18 cellular contexts compared by ENCODE assay signal in genomic region chr1:245749053-245749452, GRCh38.
DNase-seq lines count a peak whose midpoint lies in the region; ATAC-seq and TF ChIP-seq lines count a peak whose summit lies in the region.
"Had no signal": no experiment of that assay in that cellular context is flagged by ENCODE, and none has a peak within 500 bp of the region (broad histone marks: within the 10 kb centered on the region; RNA-seq: fewer than 3 reads in every experiment).

No MANE protein-coding gene starts in this region.

- H3K4me3 Mint-ChIP-seq in neural progenitor cell, result no peak overlapping the region
- no peak overlapping the region for H3K4me3 Mint-ChIP-seq in stimulated activated naive B cell treated with anti-CD40 and anti-IgM and Interleukin-4, amounts not matched to agents 10 μg/mL and 1 μg/mL and 100 μg/mL, for 72 hours
- H3K4me3 Mint-ChIP-seq: B cell; CD4-positive, alpha-beta T cell; CD8-positive, alpha-beta T cell had no signal

- H3K4me3 ChIP-seq in neural progenitor cell (no peak overlapping the region), left lung (no peak overlapping the region)
- H3K4me3 ChIP-seq: A549; BLaER1 treated with 17β-estradiol and CSF1 and Interleukin-3, amounts not matched to agents 10 nM and 100 nM had no signal

- TF ChIP-seq CTCF in neural progenitor cell (IDR thresholded peaks at IDR 0.05) (no peak), left lung (IDR thresholded peaks at IDR 0.05) (no peak)

- H3K9ac ChIP-seq in neural progenitor cell, result no peak overlapping the region
- H3K9ac ChIP-seq: BLaER1 treated with 17β-estradiol and CSF1 and Interleukin-3, amounts not matched to agents 10 nM and 100 nM had no signal

- peaks cover 4% of the 10 kb centered on the region for H3K36me3 Mint-ChIP-seq in neural progenitor cell
- H3K36me3 Mint-ChIP-seq in stimulated activated naive B cell treated with anti-CD40 and anti-IgM and Interleukin-4, amounts not matched to agents 10 μg/mL and 1 μg/mL and 100 μg/mL, for 72 hours, result peaks cover 30 to 48% of the 10 kb centered on the region in 2 donors

- H3K27me3 Mint-ChIP-seq in neural progenitor cell (ENCODE audit: insufficient read depth, low read depth), result no peaks in the 10 kb centered on the region
- H3K27me3 Mint-ChIP-seq in stimulated activated naive B cell treated with anti-CD40 and anti-IgM and Interleukin-4, amounts not matched to agents 10 μg/mL and 1 μg/mL and 100 μg/mL, for 72 hours, result no peaks in the 10 kb centered on the region
- H3K27me3 Mint-ChIP-seq: B cell; CD4-positive, alpha-beta T cell had no signal

- ATAC-seq in stimulated activated naive B cell treated with anti-CD40 and anti-IgM and Interleukin-4, amounts not matched to agents 10 μg/mL and 1 μg/mL and 100 μg/mL, for 72 hours (replicated peaks), result no peak
- no peak for ATAC-seq in left lung
- ATAC-seq: A549; CD8-positive, alpha-beta T cell had no signal

- H3K4me1 ChIP-seq in neural progenitor cell, result peaks cover 25% of the 10 kb centered on the region
- peaks cover 0 to 2% of the 10 kb centered on the region in 2 donors for H3K4me1 ChIP-seq in left lung
- H3K4me1 ChIP-seq: A549, Caco-2 had no signal

- H3K36me3 ChIP-seq in neural progenitor cell, result no peaks in the 10 kb centered on the region
- H3K36me3 ChIP-seq in left lung, result peaks cover 0 to 4% of the 10 kb centered on the region in 2 donors

- H3K27ac ChIP-seq in neural progenitor cell (peak overlapping the region; percentile 71), left lung (no peak overlapping the region)
- H3K27ac ChIP-seq: 22Rv1; A549; BLaER1 treated with 17β-estradiol and CSF1 and Interleukin-3, amounts not matched to agents 10 nM and 100 nM; C4-2B had no signal

- no peak overlapping the region for H3K27ac Mint-ChIP-seq in neural progenitor cell
- H3K27ac Mint-ChIP-seq in stimulated activated naive B cell treated with anti-CD40 and anti-IgM and Interleukin-4, amounts not matched to agents 10 μg/mL and 1 μg/mL and 100 μg/mL, for 72 hours, result peak overlapping the region; percentile 27
- H3K27ac Mint-ChIP-seq: B cell; CD4-positive, alpha-beta T cell; CD8-positive, alpha-beta T cell had no signal

- H2AFZ ChIP-seq in neural progenitor cell (replicated peaks), result no peak overlapping the region

- H3K4me1 Mint-ChIP-seq in neural progenitor cell, result peaks cover 35% of the 10 kb centered on the region
- H3K4me1 Mint-ChIP-seq in stimulated activated naive B cell treated with anti-CD40 and anti-IgM and Interleukin-4, amounts not matched to agents 10 μg/mL and 1 μg/mL and 100 μg/mL, for 72 hours, result no peaks in the 10 kb centered on the region

- intact Hi-C loops in left lung (cut with DNase I), result no loop called here

- peaks cover 19% of the 10 kb centered on the region for H3F3A ChIP-seq in neural progenitor cell (ENCODE audit: low read depth)

- H3K9me3 Mint-ChIP-seq in neural progenitor cell, result peaks cover 13% of the 10 kb centered on the region
- H3K9me3 Mint-ChIP-seq in stimulated activated naive B cell treated with anti-CD40 and anti-IgM and Interleukin-4, amounts not matched to agents 10 μg/mL and 1 μg/mL and 100 μg/mL, for 72 hours, result peaks cover 3 to 9% of the 10 kb centered on the region in 2 donors

- DNase-seq in NCI-H526 treated with DMSO at 0.1 percent for 48 hours (lab: John Stamatoyannopoulos, UW) (peak; percentile 94), NCI-H526 (lab: John Stamatoyannopoulos, UW) (no peak), neural progenitor cell (ENCODE audit: low spot score) (no peak), NCI-H2029 treated with DMSO at 0.1 percent for 48 hours (lab: John Stamatoyannopoulos, UW) (no peak), left lung (no peak)
- DNase-seq in stimulated activated naive B cell treated with anti-CD40 and anti-IgM and Interleukin-4, amounts not matched to agents 10 μg/mL and 1 μg/mL and 100 μg/mL, for 72 hours, result no peak
- DNase-seq: AML-193; Caco-2; Calu3; CD4-positive, alpha-beta T cell; CD8-positive, alpha-beta T cell; DMS79 treated with DMSO at 0.1 percent for 48 hours; GF-D8 had no signal

- peak overlapping the region; percentile 14 for H3K4me2 ChIP-seq in neural progenitor cell
- H3K4me2 ChIP-seq: A549; BLaER1 treated with 17β-estradiol and CSF1 and Interleukin-3, amounts not matched to agents 10 nM and 100 nM had no signal

- no peaks in the 10 kb centered on the region for H3K79me2 ChIP-seq in neural progenitor cell (ENCODE audit: low read depth)

- H3K27me3 ChIP-seq in neural progenitor cell (no peaks in the 10 kb centered on the region), left lung (no peaks in the 10 kb centered on the region)
- H3K27me3 ChIP-seq: BLaER1 treated with 17β-estradiol and CSF1 and Interleukin-3, amounts not matched to agents 10 nM and 100 nM had no signal

- no peaks in the 10 kb centered on the region for H3K9me3 ChIP-seq in neural progenitor cell (ENCODE audit: low read depth)
- peaks cover 0 to 4% of the 10 kb centered on the region in 2 donors for H3K9me3 ChIP-seq in left lung
- H3K9me3 ChIP-seq: A549, Caco-2 had no signal

- no peaks in the 10 kb centered on the region for H4K20me1 ChIP-seq in neural progenitor cell (ENCODE audit: low read depth)
- H4K20me1 ChIP-seq: BLaER1 treated with 17β-estradiol and CSF1 and Interleukin-3, amounts not matched to agents 10 nM and 100 nM had no signal
